1 cellular context compared by ENCODE assay signal in the genomic region with DNA sequence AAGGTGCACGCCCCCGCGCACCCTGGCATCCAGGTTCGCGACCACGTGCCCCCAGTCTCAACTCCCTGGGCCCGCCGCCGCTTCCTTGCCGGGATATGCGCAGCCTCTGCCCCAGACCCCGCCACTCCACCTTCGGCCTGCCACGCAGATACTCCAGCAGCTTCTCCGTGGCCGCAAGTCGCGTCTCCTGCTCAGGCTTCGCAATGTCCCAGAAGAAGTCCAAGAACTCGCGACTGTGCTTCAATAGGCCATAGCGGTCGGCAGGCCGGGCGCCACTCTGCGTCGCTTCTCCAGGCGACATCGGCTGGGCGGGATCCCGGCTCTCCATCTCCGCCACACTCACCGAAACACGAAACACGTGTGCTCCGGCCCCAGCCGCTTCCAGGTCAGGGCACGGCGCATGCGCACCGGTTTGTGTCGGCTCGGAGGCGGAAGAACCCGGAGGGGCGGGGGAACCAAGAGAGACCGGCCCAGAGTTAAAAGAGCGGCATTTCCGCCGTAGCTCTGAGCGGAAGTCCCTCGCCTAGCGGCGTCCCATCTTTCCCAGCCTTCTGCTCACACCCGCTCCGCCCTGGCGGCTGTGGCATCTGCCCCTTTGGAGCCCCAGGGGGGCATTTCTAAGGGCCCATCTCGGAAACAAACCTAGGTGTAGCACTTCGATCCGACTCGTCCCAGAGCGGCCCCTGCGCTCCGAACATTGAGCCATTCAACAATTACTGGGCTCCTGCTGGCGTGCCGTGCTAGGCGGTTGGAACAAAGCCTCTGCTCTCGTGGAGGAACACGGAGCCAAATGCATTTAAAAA.
A peak's percentile ranks its signal among the peaks of the same experiment; 100 is the strongest.
TF ChIP-seq lines count a peak whose summit lies in the region.

A gene with protein sequence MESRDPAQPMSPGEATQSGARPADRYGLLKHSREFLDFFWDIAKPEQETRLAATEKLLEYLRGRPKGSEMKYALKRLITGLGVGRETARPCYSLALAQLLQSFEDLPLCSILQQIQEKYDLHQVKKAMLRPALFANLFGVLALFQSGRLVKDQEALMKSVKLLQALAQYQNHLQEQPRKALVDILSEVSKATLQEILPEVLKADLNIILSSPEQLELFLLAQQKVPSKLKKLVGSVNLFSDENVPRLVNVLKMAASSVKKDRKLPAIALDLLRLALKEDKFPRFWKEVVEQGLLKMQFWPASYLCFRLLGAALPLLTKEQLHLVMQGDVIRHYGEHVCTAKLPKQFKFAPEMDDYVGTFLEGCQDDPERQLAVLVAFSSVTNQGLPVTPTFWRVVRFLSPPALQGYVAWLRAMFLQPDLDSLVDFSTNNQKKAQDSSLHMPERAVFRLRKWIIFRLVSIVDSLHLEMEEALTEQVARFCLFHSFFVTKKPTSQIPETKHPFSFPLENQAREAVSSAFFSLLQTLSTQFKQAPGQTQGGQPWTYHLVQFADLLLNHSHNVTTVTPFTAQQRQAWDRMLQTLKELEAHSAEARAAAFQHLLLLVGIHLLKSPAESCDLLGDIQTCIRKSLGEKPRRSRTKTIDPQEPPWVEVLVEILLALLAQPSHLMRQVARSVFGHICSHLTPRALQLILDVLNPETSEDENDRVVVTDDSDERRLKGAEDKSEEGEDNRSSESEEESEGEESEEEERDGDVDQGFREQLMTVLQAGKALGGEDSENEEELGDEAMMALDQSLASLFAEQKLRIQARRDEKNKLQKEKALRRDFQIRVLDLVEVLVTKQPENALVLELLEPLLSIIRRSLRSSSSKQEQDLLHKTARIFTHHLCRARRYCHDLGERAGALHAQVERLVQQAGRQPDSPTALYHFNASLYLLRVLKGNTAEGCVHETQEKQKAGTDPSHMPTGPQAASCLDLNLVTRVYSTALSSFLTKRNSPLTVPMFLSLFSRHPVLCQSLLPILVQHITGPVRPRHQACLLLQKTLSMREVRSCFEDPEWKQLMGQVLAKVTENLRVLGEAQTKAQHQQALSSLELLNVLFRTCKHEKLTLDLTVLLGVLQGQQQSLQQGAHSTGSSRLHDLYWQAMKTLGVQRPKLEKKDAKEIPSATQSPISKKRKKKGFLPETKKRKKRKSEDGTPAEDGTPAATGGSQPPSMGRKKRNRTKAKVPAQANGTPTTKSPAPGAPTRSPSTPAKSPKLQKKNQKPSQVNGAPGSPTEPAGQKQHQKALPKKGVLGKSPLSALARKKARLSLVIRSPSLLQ (N-terminal part only) (minus strand): TSS at position 388 of the 803 bp plus-strand sequence. CDS start 60 bp downstream, at position 328.

TF ChIP-seq in HepG2, 621 proteins besides CTCF, POLR2A, EP300 and RAD21 (continued from another document and continues in another):
- TF ChIP-seq, protein P1, sequence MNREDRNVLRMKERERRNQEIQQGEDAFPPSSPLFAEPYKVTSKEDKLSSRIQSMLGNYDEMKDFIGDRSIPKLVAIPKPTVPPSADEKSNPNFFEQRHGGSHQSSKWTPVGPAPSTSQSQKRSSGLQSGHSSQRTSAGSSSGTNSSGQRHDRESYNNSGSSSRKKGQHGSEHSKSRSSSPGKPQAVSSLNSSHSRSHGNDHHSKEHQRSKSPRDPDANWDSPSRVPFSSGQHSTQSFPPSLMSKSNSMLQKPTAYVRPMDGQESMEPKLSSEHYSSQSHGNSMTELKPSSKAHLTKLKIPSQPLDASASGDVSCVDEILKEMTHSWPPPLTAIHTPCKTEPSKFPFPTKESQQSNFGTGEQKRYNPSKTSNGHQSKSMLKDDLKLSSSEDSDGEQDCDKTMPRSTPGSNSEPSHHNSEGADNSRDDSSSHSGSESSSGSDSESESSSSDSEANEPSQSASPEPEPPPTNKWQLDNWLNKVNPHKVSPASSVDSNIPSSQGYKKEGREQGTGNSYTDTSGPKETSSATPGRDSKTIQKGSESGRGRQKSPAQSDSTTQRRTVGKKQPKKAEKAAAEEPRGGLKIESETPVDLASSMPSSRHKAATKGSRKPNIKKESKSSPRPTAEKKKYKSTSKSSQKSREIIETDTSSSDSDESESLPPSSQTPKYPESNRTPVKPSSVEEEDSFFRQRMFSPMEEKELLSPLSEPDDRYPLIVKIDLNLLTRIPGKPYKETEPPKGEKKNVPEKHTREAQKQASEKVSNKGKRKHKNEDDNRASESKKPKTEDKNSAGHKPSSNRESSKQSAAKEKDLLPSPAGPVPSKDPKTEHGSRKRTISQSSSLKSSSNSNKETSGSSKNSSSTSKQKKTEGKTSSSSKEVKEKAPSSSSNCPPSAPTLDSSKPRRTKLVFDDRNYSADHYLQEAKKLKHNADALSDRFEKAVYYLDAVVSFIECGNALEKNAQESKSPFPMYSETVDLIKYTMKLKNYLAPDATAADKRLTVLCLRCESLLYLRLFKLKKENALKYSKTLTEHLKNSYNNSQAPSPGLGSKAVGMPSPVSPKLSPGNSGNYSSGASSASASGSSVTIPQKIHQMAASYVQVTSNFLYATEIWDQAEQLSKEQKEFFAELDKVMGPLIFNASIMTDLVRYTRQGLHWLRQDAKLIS (CRISPR knock-in tag; IDR thresholded peaks at IDR 0.05), result no peak
- no peak for TF ChIP-seq GPN1 (CRISPR knock-in tag; IDR thresholded peaks at IDR 0.05; ENCODE audit: borderline replicate concordance)
- no peak for TF ChIP-seq PCBP2 (optimal IDR thresholded peaks at IDR 0.05; ENCODE audit: low read depth, low read length, poor library complexity, severe bottlenecking)
- peak; percentile 24; the same call in 1 of the 2 replicates for TF ChIP-seq MYNN (CRISPR knock-in tag; IDR thresholded peaks at IDR 0.05; ENCODE audit: low read depth)
- peak; percentile 81 for TF ChIP-seq KAT7 (CRISPR knock-in tag; IDR thresholded peaks at IDR 0.05; ENCODE audit: borderline replicate concordance)
- TF ChIP-seq SMC3 (IDR thresholded peaks at IDR 0.05; ENCODE audit: low read length), result no peak
- TF ChIP-seq ZKSCAN8 (CRISPR knock-in tag; IDR thresholded peaks at IDR 0.05; ENCODE audit: borderline replicate concordance), result no peak
- peak; percentile 62; the same call in 1 of the 2 replicates for TF ChIP-seq ZBTB38 (CRISPR knock-in tag; IDR thresholded peaks at IDR 0.05)
- TF ChIP-seq ZNF773 (CRISPR knock-in tag; IDR thresholded peaks at IDR 0.05; ENCODE audit: borderline replicate concordance), result no peak
- TF ChIP-seq, protein P2, sequence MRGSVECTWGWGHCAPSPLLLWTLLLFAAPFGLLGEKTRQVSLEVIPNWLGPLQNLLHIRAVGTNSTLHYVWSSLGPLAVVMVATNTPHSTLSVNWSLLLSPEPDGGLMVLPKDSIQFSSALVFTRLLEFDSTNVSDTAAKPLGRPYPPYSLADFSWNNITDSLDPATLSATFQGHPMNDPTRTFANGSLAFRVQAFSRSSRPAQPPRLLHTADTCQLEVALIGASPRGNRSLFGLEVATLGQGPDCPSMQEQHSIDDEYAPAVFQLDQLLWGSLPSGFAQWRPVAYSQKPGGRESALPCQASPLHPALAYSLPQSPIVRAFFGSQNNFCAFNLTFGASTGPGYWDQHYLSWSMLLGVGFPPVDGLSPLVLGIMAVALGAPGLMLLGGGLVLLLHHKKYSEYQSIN (CRISPR knock-in tag; IDR thresholded peaks at IDR 0.05; ENCODE audit: borderline replicate concordance), result no peak
- no peak for TF ChIP-seq SRF (IDR thresholded peaks at IDR 0.05; ENCODE audit: low read depth, low read length)
- TF ChIP-seq NR1H2 (CRISPR knock-in tag; IDR thresholded peaks at IDR 0.05; ENCODE audit: borderline replicate concordance, low read depth), result no peak
- TF ChIP-seq, protein P3, sequence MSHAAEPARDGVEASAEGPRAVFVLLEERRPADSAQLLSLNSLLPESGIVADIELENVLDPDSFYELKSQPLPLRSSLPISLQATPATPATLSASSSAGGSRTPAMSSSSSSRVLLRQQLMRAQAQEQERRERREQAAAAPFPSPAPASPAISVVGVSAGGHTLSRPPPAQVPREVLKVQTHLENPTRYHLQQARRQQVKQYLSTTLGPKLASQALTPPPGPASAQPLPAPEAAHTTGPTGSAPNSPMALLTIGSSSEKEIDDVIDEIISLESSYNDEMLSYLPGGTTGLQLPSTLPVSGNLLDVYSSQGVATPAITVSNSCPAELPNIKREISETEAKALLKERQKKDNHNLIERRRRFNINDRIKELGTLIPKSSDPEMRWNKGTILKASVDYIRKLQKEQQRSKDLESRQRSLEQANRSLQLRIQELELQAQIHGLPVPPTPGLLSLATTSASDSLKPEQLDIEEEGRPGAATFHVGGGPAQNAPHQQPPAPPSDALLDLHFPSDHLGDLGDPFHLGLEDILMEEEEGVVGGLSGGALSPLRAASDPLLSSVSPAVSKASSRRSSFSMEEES (CRISPR knock-in tag; IDR thresholded peaks at IDR 0.05), result peak; percentile 53; the same call in 1 of the 2 replicates
- peak; percentile 89 for TF ChIP-seq ZNF776 (CRISPR knock-in tag; IDR thresholded peaks at IDR 0.05)
- TF ChIP-seq ZNF570 (CRISPR knock-in tag; IDR thresholded peaks at IDR 0.05; ENCODE audit: borderline replicate concordance), result no peak
- 0 out of 2 replicates have a peak, but pooled peaks have one; percentile 36 for TF ChIP-seq PITX1 (CRISPR knock-in tag; IDR thresholded peaks at IDR 0.05)
- no peak for TF ChIP-seq ZFYVE20 (CRISPR knock-in tag; IDR thresholded peaks at IDR 0.05; ENCODE audit: borderline replicate concordance, low read depth)
- no peak for TF ChIP-seq IKZF1 (IDR thresholded peaks at IDR 0.05)
- no peak for TF ChIP-seq SIX4 (CRISPR knock-in tag; IDR thresholded peaks at IDR 0.05)
- TF ChIP-seq NAIF1 (CRISPR knock-in tag; IDR thresholded peaks at IDR 0.05; ENCODE audit: borderline replicate concordance), result no peak
- peak; percentile 86 for TF ChIP-seq THAP11 (CRISPR knock-in tag; IDR thresholded peaks at IDR 0.05)
- TF ChIP-seq DR1 (CRISPR knock-in tag; IDR thresholded peaks at IDR 0.05), result peak; percentile 80; the same call in 1 of the 2 replicates
- TF ChIP-seq HNRNPLL (IDR thresholded peaks at IDR 0.05; ENCODE audit: low read depth, low read length, poor library complexity, severe bottlenecking), result peak; percentile 69
- TF ChIP-seq SCMH1 (CRISPR knock-in tag; IDR thresholded peaks at IDR 0.05; ENCODE audit: borderline replicate concordance), result no peak
- TF ChIP-seq ZNF562 (CRISPR knock-in tag; IDR thresholded peaks at IDR 0.05; ENCODE audit: borderline replicate concordance), result no peak
- no peak for TF ChIP-seq HHEX (CRISPR knock-in tag; IDR thresholded peaks at IDR 0.05)
- TF ChIP-seq ZNF230 (CRISPR knock-in tag; IDR thresholded peaks at IDR 0.05), result peak; percentile 93; the same call in 1 of the 2 replicates
- TF ChIP-seq, protein P4, sequence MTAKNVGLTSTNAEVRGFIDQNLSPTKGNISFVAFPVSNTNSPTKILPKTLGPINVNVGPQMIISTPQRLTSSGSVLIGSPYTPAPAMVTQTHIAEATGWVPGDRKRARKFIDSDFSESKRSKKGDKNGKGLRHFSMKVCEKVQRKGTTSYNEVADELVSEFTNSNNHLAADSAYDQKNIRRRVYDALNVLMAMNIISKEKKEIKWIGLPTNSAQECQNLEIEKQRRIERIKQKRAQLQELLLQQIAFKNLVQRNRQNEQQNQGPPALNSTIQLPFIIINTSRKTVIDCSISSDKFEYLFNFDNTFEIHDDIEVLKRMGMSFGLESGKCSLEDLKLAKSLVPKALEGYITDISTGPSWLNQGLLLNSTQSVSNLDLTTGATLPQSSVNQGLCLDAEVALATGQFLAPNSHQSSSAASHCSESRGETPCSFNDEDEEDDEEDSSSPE (CRISPR knock-in tag; IDR thresholded peaks at IDR 0.05), result peak; percentile 78
- no peak for TF ChIP-seq ZNF34 (CRISPR knock-in tag; IDR thresholded peaks at IDR 0.05; ENCODE audit: borderline replicate concordance)
- peak; percentile 95 for TF ChIP-seq CCDC6 (CRISPR knock-in tag; IDR thresholded peaks at IDR 0.05)
- TF ChIP-seq ZNF382 (CRISPR knock-in tag; IDR thresholded peaks at IDR 0.05; ENCODE audit: borderline replicate concordance), result no peak
- no peak for TF ChIP-seq NR2F6 (IDR thresholded peaks at IDR 0.05)
- peak; percentile 65; the same call in 1 of the 2 replicates for TF ChIP-seq NR2F6 (CRISPR knock-in tag; IDR thresholded peaks at IDR 0.05)
- peak; percentile 96 for TF ChIP-seq DMAP1 (CRISPR knock-in tag; IDR thresholded peaks at IDR 0.05)
- TF ChIP-seq SMARCE1 (IDR thresholded peaks at IDR 0.05; ENCODE audit: borderline replicate concordance), result no peak
- TF ChIP-seq, protein P5, sequence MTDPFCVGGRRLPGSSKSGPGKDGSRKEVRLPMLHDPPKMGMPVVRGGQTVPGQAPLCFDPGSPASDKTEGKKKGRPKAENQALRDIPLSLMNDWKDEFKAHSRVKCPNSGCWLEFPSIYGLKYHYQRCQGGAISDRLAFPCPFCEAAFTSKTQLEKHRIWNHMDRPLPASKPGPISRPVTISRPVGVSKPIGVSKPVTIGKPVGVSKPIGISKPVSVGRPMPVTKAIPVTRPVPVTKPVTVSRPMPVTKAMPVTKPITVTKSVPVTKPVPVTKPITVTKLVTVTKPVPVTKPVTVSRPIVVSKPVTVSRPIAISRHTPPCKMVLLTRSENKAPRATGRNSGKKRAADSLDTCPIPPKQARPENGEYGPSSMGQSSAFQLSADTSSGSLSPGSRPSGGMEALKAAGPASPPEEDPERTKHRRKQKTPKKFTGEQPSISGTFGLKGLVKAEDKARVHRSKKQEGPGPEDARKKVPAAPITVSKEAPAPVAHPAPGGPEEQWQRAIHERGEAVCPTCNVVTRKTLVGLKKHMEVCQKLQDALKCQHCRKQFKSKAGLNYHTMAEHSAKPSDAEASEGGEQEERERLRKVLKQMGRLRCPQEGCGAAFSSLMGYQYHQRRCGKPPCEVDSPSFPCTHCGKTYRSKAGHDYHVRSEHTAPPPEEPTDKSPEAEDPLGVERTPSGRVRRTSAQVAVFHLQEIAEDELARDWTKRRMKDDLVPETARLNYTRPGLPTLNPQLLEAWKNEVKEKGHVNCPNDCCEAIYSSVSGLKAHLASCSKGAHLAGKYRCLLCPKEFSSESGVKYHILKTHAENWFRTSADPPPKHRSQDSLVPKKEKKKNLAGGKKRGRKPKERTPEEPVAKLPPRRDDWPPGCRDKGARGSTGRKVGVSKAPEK (CRISPR knock-in tag; IDR thresholded peaks at IDR 0.05; ENCODE audit: borderline replicate concordance), result no peak
- TF ChIP-seq POLR2G (IDR thresholded peaks at IDR 0.05; ENCODE audit: low read depth, low read length), result peak; percentile 96
- TF ChIP-seq MAFF (IDR thresholded peaks at IDR 0.05; ENCODE audit: low read depth, low read length), result no peak
- TF ChIP-seq, protein P6, sequence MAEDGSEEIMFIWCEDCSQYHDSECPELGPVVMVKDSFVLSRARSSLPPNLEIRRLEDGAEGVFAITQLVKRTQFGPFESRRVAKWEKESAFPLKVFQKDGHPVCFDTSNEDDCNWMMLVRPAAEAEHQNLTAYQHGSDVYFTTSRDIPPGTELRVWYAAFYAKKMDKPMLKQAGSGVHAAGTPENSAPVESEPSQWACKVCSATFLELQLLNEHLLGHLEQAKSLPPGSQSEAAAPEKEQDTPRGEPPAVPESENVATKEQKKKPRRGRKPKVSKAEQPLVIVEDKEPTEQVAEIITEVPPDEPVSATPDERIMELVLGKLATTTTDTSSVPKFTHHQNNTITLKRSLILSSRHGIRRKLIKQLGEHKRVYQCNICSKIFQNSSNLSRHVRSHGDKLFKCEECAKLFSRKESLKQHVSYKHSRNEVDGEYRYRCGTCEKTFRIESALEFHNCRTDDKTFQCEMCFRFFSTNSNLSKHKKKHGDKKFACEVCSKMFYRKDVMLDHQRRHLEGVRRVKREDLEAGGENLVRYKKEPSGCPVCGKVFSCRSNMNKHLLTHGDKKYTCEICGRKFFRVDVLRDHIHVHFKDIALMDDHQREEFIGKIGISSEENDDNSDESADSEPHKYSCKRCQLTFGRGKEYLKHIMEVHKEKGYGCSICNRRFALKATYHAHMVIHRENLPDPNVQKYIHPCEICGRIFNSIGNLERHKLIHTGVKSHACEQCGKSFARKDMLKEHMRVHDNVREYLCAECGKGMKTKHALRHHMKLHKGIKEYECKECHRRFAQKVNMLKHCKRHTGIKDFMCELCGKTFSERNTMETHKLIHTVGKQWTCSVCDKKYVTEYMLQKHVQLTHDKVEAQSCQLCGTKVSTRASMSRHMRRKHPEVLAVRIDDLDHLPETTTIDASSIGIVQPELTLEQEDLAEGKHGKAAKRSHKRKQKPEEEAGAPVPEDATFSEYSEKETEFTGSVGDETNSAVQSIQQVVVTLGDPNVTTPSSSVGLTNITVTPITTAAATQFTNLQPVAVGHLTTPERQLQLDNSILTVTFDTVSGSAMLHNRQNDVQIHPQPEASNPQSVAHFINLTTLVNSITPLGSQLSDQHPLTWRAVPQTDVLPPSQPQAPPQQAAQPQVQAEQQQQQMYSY (CRISPR knock-in tag; IDR thresholded peaks at IDR 0.05), result no peak
- TF ChIP-seq KAT8 (CRISPR knock-in tag; IDR thresholded peaks at IDR 0.05), result peak; percentile 96
